Comparison of ENCODE assay signal across 8 cellular contexts in the genomic region with DNA sequence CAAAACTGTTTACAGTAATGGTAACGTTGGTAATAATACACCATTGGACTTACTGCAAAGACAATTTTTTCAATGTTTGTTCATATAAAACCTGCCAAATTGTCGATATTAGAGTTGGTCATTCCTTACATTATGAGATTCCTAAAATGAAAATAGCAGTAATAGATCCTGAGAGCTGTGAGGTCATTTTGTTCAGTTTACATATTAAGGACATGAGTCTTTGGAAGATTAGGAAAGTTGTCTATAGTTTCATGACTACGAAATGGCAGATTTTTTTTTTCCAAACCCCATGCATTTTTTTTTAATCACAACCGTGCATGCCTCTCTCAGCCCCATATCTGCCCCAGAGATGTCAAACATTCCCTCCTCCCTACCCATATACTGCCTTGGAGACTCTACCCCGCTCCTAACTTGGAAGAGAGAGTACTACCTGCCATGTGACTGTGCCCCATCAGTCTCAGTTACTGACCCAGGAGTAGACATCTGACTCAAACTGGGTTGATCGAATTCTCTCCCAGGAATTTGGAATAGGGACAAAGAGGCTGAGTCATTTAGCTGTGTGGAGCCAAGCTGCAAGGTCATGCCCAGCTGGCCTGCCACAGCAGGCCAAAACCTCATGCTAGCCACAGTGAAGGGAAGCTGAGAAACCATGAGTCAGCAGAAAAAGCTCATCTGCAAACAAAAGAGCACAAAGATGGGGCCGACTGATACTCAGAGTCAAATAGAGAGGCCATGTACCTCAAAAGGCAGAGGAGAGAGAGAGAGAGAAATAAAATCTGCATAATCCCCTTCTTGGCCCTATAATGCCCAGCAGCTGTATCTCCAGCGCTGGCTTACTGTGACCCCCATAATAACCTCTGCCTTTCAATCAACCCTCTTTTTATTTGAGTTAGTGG.
DNase-seq lines count a peak whose midpoint lies in the region; ATAC-seq and TF ChIP-seq lines count a peak whose summit lies in the region.

No MANE protein-coding gene starts in this region.

- H3K79me2 ChIP-seq in OCI-LY3 (ENCODE audit: low read length), result no peaks in the 10 kb centered on the region

- POLR2A ChIA-PET in HEK293 (lab: Yijun Ruan, JAX), result no interaction called here

- DNase-seq in DMS 273 (lab: John Stamatoyannopoulos, UW; ENCODE audit: unreplicated experiment) (peak; percentile 82), cerebellar cortex (ENCODE audit: low spot score) (peak; percentile 34), kidney glomerular epithelial cell (lab: John Stamatoyannopoulos, UW) (peak; percentile 89), superior temporal gyrus (ENCODE audit: extremely low spot score) (peak; percentile 96), NCI-H1930 (lab: John Stamatoyannopoulos, UW) (no peak)

- H4K20me1 ChIP-seq in OCI-LY3 (ENCODE audit: insufficient read depth, low read length), result no peaks in the 10 kb centered on the region

- no peak for ATAC-seq in HG03159 (IDR thresholded peaks at IDR 0.05; ENCODE audit: unreplicated experiment)

- TF ChIP-seq CTCF in HEK293 (tag by site-specific recombination; IDR thresholded peaks at IDR 0.05), result no peak
- TF ChIP-seq CTCF in OCI-LY3 (IDR thresholded peaks at IDR 0.05; ENCODE audit: low read depth, low read length), result no peak

- H3K9me3 ChIP-seq in HEK293 (ENCODE audit: control insufficient read depth, insufficient read depth, low read depth, low read length), result no peaks in the 10 kb centered on the region
- H3K9me3 ChIP-seq in OCI-LY3 (ENCODE audit: insufficient read depth, low read length), result no peaks in the 10 kb centered on the region

- no peak overlapping the region for H3K4me3 ChIP-seq in HEK293 (ENCODE audit: low read depth, low read length)
- H3K4me3 ChIP-seq in OCI-LY3 (ENCODE audit: low read length), result peak overlapping the region; percentile 57

- CTCF ChIA-PET in HEK293 (lab: Yijun Ruan, JAX), result interaction anchor here (0.6 to 0.7 kb wide), 2 partner anchors 49 to 1626 kb away, joined by 3 to 4 read pairs; no protein-coding TSS in a partner anchor

- peak overlapping the region; percentile 87 for H3K4me2 ChIP-seq in OCI-LY3 (ENCODE audit: low read length)

- H3K27me3 ChIP-seq in OCI-LY3 (ENCODE audit: low read depth, low read length), result no peaks in the 10 kb centered on the region

- no peak overlapping the region; the same call in 1 of the 2 replicates for H3K27ac ChIP-seq in HEK293 (ENCODE audit: extremely low read depth, low read depth, low read length)
- peak overlapping the region; percentile 38 for H3K27ac ChIP-seq in OCI-LY3 (ENCODE audit: low read length)

- 0 out of 2 replicates have a peak overlapping the region, but pooled peaks have one; percentile 32 for H2AFZ ChIP-seq in OCI-LY3 (ENCODE audit: low read depth, low read length)

- H3K4me1 ChIP-seq in HEK293 (ENCODE audit: control insufficient read depth, insufficient read depth, low read length) (no peaks in the 10 kb centered on the region), OCI-LY3 (ENCODE audit: low read length) (peaks cover 50% of the 10 kb centered on the region)

- H3K36me3 ChIP-seq in HEK293 (ENCODE audit: control insufficient read depth in 2 of 2, insufficient read depth in 1 of 2, low read length in 2 of 2) (no peaks in the 10 kb centered on the region), OCI-LY3 (replicated peaks; ENCODE audit: low read depth, low read length) (no peaks in the 10 kb centered on the region)

- H3K9ac ChIP-seq in OCI-LY3 (ENCODE audit: low read length), result peak overlapping the region; percentile 19; the same call in 1 of the 2 replicates

TF ChIP-seq in HEK293, 187 proteins besides CTCF, POLR2A, EP300 and RAD21 (continues in another document):
- TF ChIP-seq ZNF658 (tag by site-specific recombination; IDR thresholded peaks at IDR 0.05) (no peak), ZNF768 (tag by site-specific recombination; IDR thresholded peaks at IDR 0.05) (no peak), ZNF571 (tag by site-specific recombination; IDR thresholded peaks at IDR 0.05) (no peak), TSHZ1 (tag by site-specific recombination; IDR thresholded peaks at IDR 0.05; ENCODE audit: borderline replicate concordance) (no peak), YY2 (tag by site-specific recombination; IDR thresholded peaks at IDR 0.05) (no peak), ZNF394 (tag by site-specific recombination; IDR thresholded peaks at IDR 0.05; ENCODE audit: borderline replicate concordance) (no peak), ZNF433 (tag by site-specific recombination; IDR thresholded peaks at IDR 0.05; ENCODE audit: low read depth) (no peak), ZNF2 (tag by site-specific recombination; IDR thresholded peaks at IDR 0.05) (no peak)
- TF ChIP-seq, protein P1, sequence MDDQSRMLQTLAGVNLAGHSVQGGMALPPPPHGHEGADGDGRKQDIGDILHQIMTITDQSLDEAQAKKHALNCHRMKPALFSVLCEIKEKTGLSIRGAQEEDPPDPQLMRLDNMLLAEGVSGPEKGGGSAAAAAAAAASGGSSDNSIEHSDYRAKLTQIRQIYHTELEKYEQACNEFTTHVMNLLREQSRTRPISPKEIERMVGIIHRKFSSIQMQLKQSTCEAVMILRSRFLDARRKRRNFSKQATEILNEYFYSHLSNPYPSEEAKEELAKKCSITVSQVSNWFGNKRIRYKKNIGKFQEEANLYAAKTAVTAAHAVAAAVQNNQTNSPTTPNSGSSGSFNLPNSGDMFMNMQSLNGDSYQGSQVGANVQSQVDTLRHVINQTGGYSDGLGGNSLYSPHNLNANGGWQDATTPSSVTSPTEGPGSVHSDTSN (CRISPR knock-in tag; IDR thresholded peaks at IDR 0.05), result no peak
- TF ChIP-seq, protein P2, sequence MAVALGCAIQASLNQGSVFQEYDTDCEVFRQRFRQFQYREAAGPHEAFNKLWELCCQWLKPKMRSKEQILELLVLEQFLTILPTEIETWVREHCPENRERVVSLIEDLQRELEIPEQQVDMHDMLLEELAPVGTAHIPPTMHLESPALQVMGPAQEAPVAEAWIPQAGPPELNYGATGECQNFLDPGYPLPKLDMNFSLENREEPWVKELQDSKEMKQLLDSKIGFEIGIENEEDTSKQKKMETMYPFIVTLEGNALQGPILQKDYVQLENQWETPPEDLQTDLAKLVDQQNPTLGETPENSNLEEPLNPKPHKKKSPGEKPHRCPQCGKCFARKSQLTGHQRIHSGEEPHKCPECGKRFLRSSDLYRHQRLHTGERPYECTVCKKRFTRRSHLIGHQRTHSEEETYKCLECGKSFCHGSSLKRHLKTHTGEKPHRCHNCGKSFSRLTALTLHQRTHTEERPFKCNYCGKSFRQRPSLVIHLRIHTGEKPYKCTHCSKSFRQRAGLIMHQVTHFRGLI (tag by site-specific recombination; IDR thresholded peaks at IDR 0.05), result peak; percentile 35; the same call in 1 of the 2 replicates
- TF ChIP-seq, protein P3, sequence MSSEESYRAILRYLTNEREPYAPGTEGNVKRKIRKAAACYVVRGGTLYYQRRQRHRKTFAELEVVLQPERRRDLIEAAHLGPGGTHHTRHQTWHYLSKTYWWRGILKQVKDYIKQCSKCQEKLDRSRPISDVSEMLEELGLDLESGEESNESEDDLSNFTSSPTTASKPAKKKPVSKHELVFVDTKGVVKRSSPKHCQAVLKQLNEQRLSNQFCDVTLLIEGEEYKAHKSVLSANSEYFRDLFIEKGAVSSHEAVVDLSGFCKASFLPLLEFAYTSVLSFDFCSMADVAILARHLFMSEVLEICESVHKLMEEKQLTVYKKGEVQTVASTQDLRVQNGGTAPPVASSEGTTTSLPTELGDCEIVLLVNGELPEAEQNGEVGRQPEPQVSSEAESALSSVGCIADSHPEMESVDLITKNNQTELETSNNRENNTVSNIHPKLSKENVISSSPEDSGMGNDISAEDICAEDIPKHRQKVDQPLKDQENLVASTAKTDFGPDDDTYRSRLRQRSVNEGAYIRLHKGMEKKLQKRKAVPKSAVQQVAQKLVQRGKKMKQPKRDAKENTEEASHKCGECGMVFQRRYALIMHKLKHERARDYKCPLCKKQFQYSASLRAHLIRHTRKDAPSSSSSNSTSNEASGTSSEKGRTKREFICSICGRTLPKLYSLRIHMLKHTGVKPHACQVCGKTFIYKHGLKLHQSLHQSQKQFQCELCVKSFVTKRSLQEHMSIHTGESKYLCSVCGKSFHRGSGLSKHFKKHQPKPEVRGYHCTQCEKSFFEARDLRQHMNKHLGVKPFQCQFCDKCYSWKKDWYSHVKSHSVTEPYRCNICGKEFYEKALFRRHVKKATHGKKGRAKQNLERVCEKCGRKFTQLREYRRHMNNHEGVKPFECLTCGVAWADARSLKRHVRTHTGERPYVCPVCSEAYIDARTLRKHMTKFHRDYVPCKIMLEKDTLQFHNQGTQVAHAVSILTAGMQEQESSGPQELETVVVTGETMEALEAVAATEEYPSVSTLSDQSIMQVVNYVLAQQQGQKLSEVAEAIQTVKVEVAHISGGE (tag by site-specific recombination; conservative IDR thresholded peaks at IDR 0.05; ENCODE audit: low read depth), result no peak

Comparison
In these comparisons a context has a peak if more than half of its experiments do, and no peak if none do; other contexts are left out.
1. DNase-seq: peak in DMS 273 (single experiment), cerebellar cortex (single experiment), kidney glomerular epithelial cell (single experiment) and superior temporal gyrus (single experiment); none in NCI-H1930 (0 of 2).